Comparison of ENCODE assay signal across 2 cellular contexts in genomic region chr2:24925815-24926214, GRCh38.
TF ChIP-seq lines count a peak whose summit lies in the region.

No MANE protein-coding gene starts in this region.

TF ChIP-seq in HepG2, 621 proteins besides CTCF, POLR2A, EP300 and RAD21 (continues in another document):
- peak; percentile 65 for TF ChIP-seq ZNF646 (CRISPR knock-in tag; IDR thresholded peaks at IDR 0.05)
- no peak for TF ChIP-seq KIAA2018 (CRISPR knock-in tag; IDR thresholded peaks at IDR 0.05; ENCODE audit: borderline replicate concordance)
- TF ChIP-seq ZNF713 (CRISPR knock-in tag; IDR thresholded peaks at IDR 0.05) = no peak
- TF ChIP-seq ZBTB26 (CRISPR knock-in tag; IDR thresholded peaks at IDR 0.05; ENCODE audit: borderline replicate concordance) = no peak
- TF ChIP-seq TOPORS (CRISPR knock-in tag; IDR thresholded peaks at IDR 0.05) = no peak

TF ChIP-seq in WTC11, 78 proteins besides CTCF, POLR2A, EP300 and RAD21:
- no peak for TF ChIP-seq ZNF121 (CRISPR knock-in tag; IDR thresholded peaks at IDR 0.05)
- no peak for TF ChIP-seq ZNF317 (CRISPR knock-in tag; IDR thresholded peaks at IDR 0.05; ENCODE audit: borderline replicate concordance, low read depth)
- 0 out of 2 replicates have a peak, but pooled peaks have one; percentile 38 for TF ChIP-seq ZBTB43 (CRISPR knock-in tag; IDR thresholded peaks at IDR 0.05)
- TF ChIP-seq NFYB (CRISPR knock-in tag; conservative IDR thresholded peaks at IDR 0.05; ENCODE audit: low read depth) = no peak
- no peak for TF ChIP-seq CREM (CRISPR knock-in tag; IDR thresholded peaks at IDR 0.05)
- TF ChIP-seq ERG (CRISPR knock-in tag; IDR thresholded peaks at IDR 0.05) = no peak
